8 cellular contexts compared by ENCODE assay signal in genomic region chr2:118221952-118222594, GRCh38.
DNase-seq lines count a peak whose midpoint lies in the region; ATAC-seq and TF ChIP-seq lines count a peak whose summit lies in the region.

No MANE protein-coding gene starts in this region.

- H3K4me3 ChIP-seq in foreskin fibroblast (ENCODE audit: low read depth in 1 of 2, low read length in 2 of 2) (no peak overlapping the region), ovary (no peak overlapping the region)

- H3K27ac ChIP-seq in ovary = no peak overlapping the region

- WGBS in ovary, 3 donors = 5 to 10% (median 6%) methylated on average over 5 of the region's 5 CpGs

- intact Hi-C loops in activated CD4-positive, alpha-beta T cell treated with anti-CD3 and anti-CD28 coated beads, Interleukin-2, amount 10 ng/mL, durations not matched to agents 24 days and 14 days (cut with micrococcal nuclease) = loop anchor here (1.0 to 2.0 kb wide), 3 partner anchors 176 to 953 kb away; no protein-coding TSS in a partner anchor
- intact Hi-C loops in ovary (cut with DNase I) = loop anchor here (5.0 to 10.0 kb wide), 3 partner anchors 630 to 635 kb away; no protein-coding TSS in a partner anchor

- H3K36me3 Mint-ChIP-seq in activated CD4-positive, alpha-beta T cell treated with anti-CD3 and anti-CD28 coated beads, Interleukin-2, amount 10 ng/mL, durations not matched to agents 24 days and 14 days (ENCODE audit: low read depth) = no peaks in the 10 kb centered on the region

- no peaks in the 10 kb centered on the region for H3K27me3 ChIP-seq in ovary

- no peak overlapping the region for H3K27ac Mint-ChIP-seq in activated CD4-positive, alpha-beta T cell treated with anti-CD3 and anti-CD28 coated beads, Interleukin-2, amount 10 ng/mL, durations not matched to agents 24 days and 14 days

- H3K36me3 ChIP-seq in ovary = no peaks in the 10 kb centered on the region

- TF ChIP-seq CTCF in foreskin fibroblast (IDR thresholded peaks at IDR 0.05; ENCODE audit: low read depth, low read length) = peak; percentile 72
- TF ChIP-seq CTCF in ovary (IDR thresholded peaks at IDR 0.05) = peak; percentile 14 to 33 (median 30)

- peaks cover 71% of the 10 kb centered on the region for H3K27me3 Mint-ChIP-seq in activated CD4-positive, alpha-beta T cell treated with anti-CD3 and anti-CD28 coated beads, Interleukin-2, amount 10 ng/mL, durations not matched to agents 24 days and 14 days

- peaks cover 18% of the 10 kb centered on the region for H3K4me1 Mint-ChIP-seq in activated CD4-positive, alpha-beta T cell treated with anti-CD3 and anti-CD28 coated beads, Interleukin-2, amount 10 ng/mL, durations not matched to agents 24 days and 14 days

- ATAC-seq in GM18909 (IDR thresholded peaks at IDR 0.05; ENCODE audit: poor library complexity, unreplicated experiment) (peak; percentile 60), HG03159 (IDR thresholded peaks at IDR 0.05; ENCODE audit: unreplicated experiment) (peak; percentile 57)

- H3K4me1 ChIP-seq in ovary (ENCODE audit: insufficient read depth) = no peaks in the 10 kb centered on the region

- H3K9me3 ChIP-seq in ovary = no peaks in the 10 kb centered on the region

- no peaks in the 10 kb centered on the region for H3K9me3 Mint-ChIP-seq in activated CD4-positive, alpha-beta T cell treated with anti-CD3 and anti-CD28 coated beads, Interleukin-2, amount 10 ng/mL, durations not matched to agents 24 days and 14 days

- TF ChIP-seq POLR2A in ovary (IDR thresholded peaks at IDR 0.05) = no peak

- DNase-seq in D341Med (ENCODE audit: low spot score) (peak; percentile 57), NCI-H2227 (lab: John Stamatoyannopoulos, UW; ENCODE audit: unreplicated experiment) (peak; percentile 78), foreskin fibroblast (peak; percentile 59 to 86), ovary (peak in 1 of 5 donors; percentile 21), middle frontal gyrus (ENCODE audit: extremely low spot score, low spot score) (no peak)
- peak; percentile 84 for DNase-seq in activated CD4-positive, alpha-beta T cell treated with anti-CD3 and anti-CD28 coated beads, Interleukin-2, amount 10 ng/mL, durations not matched to agents 24 days and 14 days

- no peak for TF ChIP-seq EP300 in ovary (IDR thresholded peaks at IDR 0.05)

- H3K4me3 Mint-ChIP-seq in activated CD4-positive, alpha-beta T cell treated with anti-CD3 and anti-CD28 coated beads, Interleukin-2, amount 10 ng/mL, durations not matched to agents 24 days and 14 days = peak overlapping the region; percentile 10
